23 cellular contexts compared by ENCODE assay signal in the genomic region with DNA sequence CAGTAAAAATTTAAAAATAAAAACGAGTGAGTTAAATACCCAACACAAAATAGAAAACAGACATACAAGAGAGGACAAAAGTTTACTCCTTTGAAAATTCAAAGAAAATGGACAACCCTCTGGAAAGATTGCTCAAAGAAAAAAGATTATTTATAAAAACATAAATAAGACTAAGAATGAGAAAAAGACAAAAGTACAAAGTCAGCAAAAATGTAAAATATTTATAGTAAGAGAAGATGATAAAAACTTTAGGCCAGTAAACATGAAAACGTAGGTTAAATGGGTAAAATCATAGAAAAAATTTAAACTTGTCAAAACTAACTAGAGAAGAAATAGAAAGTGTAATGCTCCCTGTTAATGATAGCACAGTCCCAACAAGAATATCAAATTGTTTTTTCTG. TPM values are rescaled to one million over a fixed set of nuclear protein-coding genes. Genes with fewer than 3 reads are reported as not detected.
A peak's percentile ranks its signal among the peaks of the same experiment; 100 is the strongest.
DNase-seq lines count a peak whose midpoint lies in the region; ATAC-seq, FAIRE-seq and TF ChIP-seq lines count a peak whose summit lies in the region.
"Had no signal": no experiment of that assay in that cellular context is flagged by ENCODE, and none has a peak within 500 bp of the region (broad histone marks: within the 10 kb centered on the region; RNA-seq: fewer than 3 reads in every experiment).

No MANE protein-coding gene starts in this region.

- H4K20me1 ChIP-seq in HCT116 (ENCODE audit: insufficient read depth) = no peaks in the 10 kb centered on the region
- H4K20me1 ChIP-seq: BLaER1 treated with 17β-estradiol and CSF1 and Interleukin-3, amounts not matched to agents 10 nM and 100 nM had no signal

- H3K79me2 ChIP-seq in HCT116 (ENCODE audit: insufficient read depth, low read length) = no peaks in the 10 kb centered on the region

- H3K27me3 Mint-ChIP-seq in dendritic cell treated with granulocyte-macrophage colony-stimulating factor and Interleukin-4, amounts not matched to agents 40 ng/mL and 50 ng/mL, for 4 days = peaks cover 9% of the 10 kb centered on the region

- RAD21 ChIA-PET in HCT116 (lab: Charles Lee; ENCODE audit: low non-redundant PET in 1 of 2, low total read pairs in 2 of 2, uncharacterized antibody in 2 of 2, unreplicated experiment in 2 of 2) = no interaction called here

- no peaks in the 10 kb centered on the region for H3K9me3 Mint-ChIP-seq in dendritic cell treated with granulocyte-macrophage colony-stimulating factor and Interleukin-4, amounts not matched to agents 40 ng/mL and 50 ng/mL, for 4 days
- H3K9me3 Mint-ChIP-seq: CD4-positive, alpha-beta T cell; H9; HFFc6 had no signal

- no TSS peak for BruUV-seq in HCT116 (replicated peaks; lab: Mats Ljungman, UMichigan)

- no peaks in the 10 kb centered on the region for H3K9me2 ChIP-seq in HCT116 (ENCODE audit: insufficient read depth)

- no peak for TF ChIP-seq POLR2A in A549 (IDR thresholded peaks at IDR 0.05; ENCODE audit: low read length)
- TF ChIP-seq POLR2A in HCT116 (IDR thresholded peaks at IDR 0.05; ENCODE audit: borderline replicate concordance, extremely low read depth, insufficient read depth, insufficient read length) = no peak

- POLR2A ChIA-PET in A549 (lab: Yijun Ruan, JAX) (no interaction called here), HCT116 (lab: Charles Lee) (no interaction called here)

- H3K4me1 Mint-ChIP-seq in dendritic cell treated with granulocyte-macrophage colony-stimulating factor and Interleukin-4, amounts not matched to agents 40 ng/mL and 50 ng/mL, for 4 days (ENCODE audit: low read depth) = peaks cover 34% of the 10 kb centered on the region

- ATAC-seq in A549 (no peak), HCT116 (no peak), GM19455 (IDR thresholded peaks at IDR 0.05; ENCODE audit: unreplicated experiment) (no peak)

- H3K27ac ChIP-seq in A549 = no peak overlapping the region
- H3K27ac ChIP-seq in HCT116 (ENCODE audit: low read depth, low read length) = no peak overlapping the region
- H3K27ac ChIP-seq: BLaER1 treated with 17β-estradiol and CSF1 and Interleukin-3, amounts not matched to agents 10 nM and 100 nM; GM23248 had no signal

- FAIRE-seq in A549 (lab: Jason Lieb, UNC) = no peak
- FAIRE-seq: D721Med, GM12891, GM18507 had no signal

- no peak overlapping the region for H3K4me2 ChIP-seq in A549
- H3K4me2 ChIP-seq in HCT116 (ENCODE audit: low read length) = no peak overlapping the region
- H3K4me2 ChIP-seq: BLaER1 treated with 17β-estradiol and CSF1 and Interleukin-3, amounts not matched to agents 10 nM and 100 nM had no signal

- H3K9me3 ChIP-seq in A549 = no peaks in the 10 kb centered on the region
- no peaks in the 10 kb centered on the region for H3K9me3 ChIP-seq in HCT116 (ENCODE audit: control insufficient read depth in 1 of 2, insufficient read depth in 1 of 2, low read depth in 1 of 2, low read length in 2 of 2)
- H3K9me3 ChIP-seq: BE2C; BLaER1 treated with 17β-estradiol and CSF1 and Interleukin-3, amounts not matched to agents 10 nM and 100 nM had no signal

- H3K27me3 ChIP-seq in HCT116 (ENCODE audit: insufficient read depth, low read length) = no peaks in the 10 kb centered on the region
- H3K27me3 ChIP-seq: BE2C; BLaER1 treated with 17β-estradiol and CSF1 and Interleukin-3, amounts not matched to agents 10 nM and 100 nM had no signal

- DNase-seq in A549 (ENCODE audit: low read depth in 1 of 2, low spot score in 1 of 2) = no peak
- no peak for DNase-seq in HCT116 (ENCODE audit: low read depth, low spot score)
- no peak for DNase-seq in NCI-H1436 (lab: John Stamatoyannopoulos, UW)
- DNase-seq in SKM-1 (lab: John Stamatoyannopoulos, UW; ENCODE audit: unreplicated experiment) = no peak
- DNase-seq: ACHN; AML-193; BE2C; CD4-positive, alpha-beta T cell; CD8-positive, alpha-beta memory T cell; DMS 273 treated with DMSO at 0.1 percent for 48 hours; DMS79; EL; GF-D8; GM23248; H9; HFFc6 had no signal

- no peak for TF ChIP-seq EP300 in A549 (IDR thresholded peaks at IDR 0.05)

- H2AFZ ChIP-seq in HCT116 (ENCODE audit: low read depth, low read length, poor library complexity, severe bottlenecking) = peak overlapping the region; percentile 78
- H2AFZ ChIP-seq: GM23248 had no signal

- H3K9ac ChIP-seq in HCT116 (ENCODE audit: low read length) = no peak overlapping the region
- H3K9ac ChIP-seq: BLaER1 treated with 17β-estradiol and CSF1 and Interleukin-3, amounts not matched to agents 10 nM and 100 nM; GM23248 had no signal

- no peaks in the 10 kb centered on the region for H3K36me3 Mint-ChIP-seq in dendritic cell treated with granulocyte-macrophage colony-stimulating factor and Interleukin-4, amounts not matched to agents 40 ng/mL and 50 ng/mL, for 4 days (ENCODE audit: low read depth)
- H3K36me3 Mint-ChIP-seq: CD14-positive monocyte; CD8-positive, alpha-beta memory T cell had no signal

- no peak overlapping the region for H3K4me3 Mint-ChIP-seq in dendritic cell treated with granulocyte-macrophage colony-stimulating factor and Interleukin-4, amounts not matched to agents 40 ng/mL and 50 ng/mL, for 4 days
- H3K4me3 Mint-ChIP-seq: CD14-positive monocyte; CD4-positive, alpha-beta T cell; CD8-positive, alpha-beta memory T cell; H9; HFFc6 had no signal

- H3K36me3 ChIP-seq in HCT116 (ENCODE audit: control insufficient read depth in 1 of 2, insufficient read depth in 2 of 2, low read length in 2 of 2) = no peaks in the 10 kb centered on the region
- H3K36me3 ChIP-seq: BE2C; BLaER1 treated with 17β-estradiol and CSF1 and Interleukin-3, amounts not matched to agents 10 nM and 100 nM had no signal

- TF ChIP-seq RAD21 in A549 (conservative IDR thresholded peaks at IDR 0.05 in 1 of 2, IDR thresholded peaks at IDR 0.05 in 1 of 2) (no peak), HCT116 (IDR thresholded peaks at IDR 0.05; ENCODE audit: low read depth) (no peak)

- TF ChIP-seq CTCF in A549 (IDR thresholded peaks at IDR 0.05) = no peak
- no peak for TF ChIP-seq CTCF in HCT116 (IDR thresholded peaks at IDR 0.05 in 2 of 3, conservative IDR thresholded peaks at IDR 0.05 in 1 of 3; ENCODE audit: borderline replicate concordance in 1 of 3, insufficient read depth in 1 of 3, low read depth in 2 of 3, low read length in 2 of 3)

- 54% methylated on average over 2 of the region's 2 CpGs for WGBS in A549 (ENCODE audit: missing lambda C conversion rate)

- CTCF ChIA-PET in A549 (lab: Yijun Ruan, JAX) (no interaction called here), HCT116 (lab: Charles Lee) (no interaction called here)

- intact Hi-C loops in HCT116 (cut with micrococcal nuclease) = no loop called here
- intact Hi-C loops in dendritic cell treated with granulocyte-macrophage colony-stimulating factor and Interleukin-4, amounts not matched to agents 40 ng/mL and 50 ng/mL, for 4 days (cut with micrococcal nuclease) = loop anchor here (10.0 kb wide), 1 partner anchor 181 kb away; no protein-coding TSS in a partner anchor

- no peak overlapping the region for H3K4me3 ChIP-seq in A549
- H3K4me3 ChIP-seq in HCT116 (replicated peaks in 1 of 2; ENCODE audit: low read depth in 1 of 2, low read length in 2 of 2) = no peak overlapping the region
- H3K4me3 ChIP-seq: BLaER1 treated with 17β-estradiol and CSF1 and Interleukin-3, amounts not matched to agents 10 nM and 100 nM; GM23248 had no signal

- H3K4me1 ChIP-seq in A549 (no peaks in the 10 kb centered on the region), HCT116 (ENCODE audit: control insufficient read depth in 1 of 2, insufficient read depth in 2 of 2, low read length in 2 of 2) (peaks cover 2 to 32% of the 10 kb centered on the region in 2 experiments; a peak in 3 of 4 replicates)
- H3K4me1 ChIP-seq: BE2C had no signal

- H3K27ac Mint-ChIP-seq in dendritic cell treated with granulocyte-macrophage colony-stimulating factor and Interleukin-4, amounts not matched to agents 40 ng/mL and 50 ng/mL, for 4 days = peak overlapping the region; percentile 65
- H3K27ac Mint-ChIP-seq: CD14-positive monocyte; CD4-positive, alpha-beta T cell; CD8-positive, alpha-beta memory T cell; HFFc6 had no signal

TF ChIP-seq in A549, 52 proteins besides CTCF, POLR2A, EP300 and RAD21:
- TF ChIP-seq HDAC2 (IDR thresholded peaks at IDR 0.05) (no peak), MAFK (IDR thresholded peaks at IDR 0.05; ENCODE audit: partially characterized antibody) (peak; percentile 87)

TF ChIP-seq in HCT116, 20 proteins besides CTCF, POLR2A, EP300 and RAD21:
- no peak for TF ChIP-seq CEBPB (IDR thresholded peaks at IDR 0.05; ENCODE audit: low read depth)
- no peak for TF ChIP-seq POLR2AphosphoS5 (IDR thresholded peaks at IDR 0.05; ENCODE audit: low read depth, low read length)
- TF ChIP-seq CBX3 (IDR thresholded peaks at IDR 0.05; ENCODE audit: low read depth) = no peak
- TF ChIP-seq MAX (IDR thresholded peaks at IDR 0.05) = no peak

RNA-seq across cellular contexts. Expression of gene SLC45A1, which starts 31.9 kb away (rescaled TPM):
- polyA plus RNA-seq in A549 (2011; rRNA removed) (1.6 TPM in 2 replicates), A549 (2017; fragmentation: RNase III; extraction: RNeasy Plus Mini Kit Qiagen cat#74134 plus additional on column Dnase treatment) (1.7 to 2.2 TPM (median 1.8 TPM) in 3 replicates)
- 1.8 and 3.1 TPM in 2 replicates for polyA plus RNA-seq in A549 (2012; cell fraction: cytosol; rRNA removed)
- polyA plus RNA-seq in A549 (2012; cell fraction: nucleus; rRNA removed) = 3.1 and 4.5 TPM in 2 replicates
- polyA minus RNA-seq in A549 (2011; rRNA and poly(A)+ RNA removed) = 2.0 and 2.4 TPM in 2 replicates
- 13.8 TPM for total RNA-seq in HCT116 (2021; ENCODE audit: unreplicated experiment)
- polyA plus RNA-seq in HCT116 (2012) = 17.0 and 21.0 TPM in 2 replicates
- polyA plus RNA-seq: CD14-positive monocyte had no signal
